20 cellular contexts compared by ENCODE assay signal in genomic region chr20:58787211-58788067, GRCh38.
DNase-seq lines count a peak whose midpoint lies in the region; ATAC-seq, FAIRE-seq and TF ChIP-seq lines count a peak whose summit lies in the region.
"Had no signal": no experiment of that assay in that cellular context is flagged by ENCODE, and none has a peak within 500 bp of the region (broad histone marks: within the 10 kb centered on the region; RNA-seq: fewer than 3 reads in every experiment).

No MANE protein-coding gene starts in this region.

- no peak overlapping the region for H3K4me3 Mint-ChIP-seq in T-helper 17 cell
- H3K4me3 Mint-ChIP-seq: B cell; CD4-positive, alpha-beta T cell; H9 had no signal

- no peak overlapping the region for H3K4me2 ChIP-seq in HepG2 (ENCODE audit: low read depth, low read length)

- H3K36me3 ChIP-seq in liver (ENCODE audit: control insufficient read depth in 4 of 4, insufficient read depth in 3 of 4, low read depth in 1 of 4, low read length in 3 of 4), result no peaks in the 10 kb centered on the region
- no peaks in the 10 kb centered on the region for H3K36me3 ChIP-seq in HepG2 (replicated peaks in 1 of 2; ENCODE audit: control insufficient read depth in 1 of 2, insufficient read depth in 2 of 2, low read length in 2 of 2)
- H3K36me3 ChIP-seq in kidney (ENCODE audit: control insufficient read depth in 1 of 2, insufficient read depth in 2 of 2, low read length in 2 of 2), result no peaks in the 10 kb centered on the region

- no peak for TF ChIP-seq POLR2A in HepG2 (IDR thresholded peaks at IDR 0.05; ENCODE audit: insufficient read depth in 1 of 2, low read depth in 2 of 2, low read length in 2 of 2)

- peaks cover 0 to 2% (median 0%) of the 10 kb centered on the region in 4 donors for H3K27me3 ChIP-seq in liver (ENCODE audit: control insufficient read depth in 4 of 4, insufficient read depth in 4 of 4, low read length in 3 of 4)
- H3K27me3 ChIP-seq in HepG2 (ENCODE audit: control insufficient read depth in 1 of 2, insufficient read depth in 2 of 2, low read length in 2 of 2), result peaks cover 39 to 88% of the 10 kb centered on the region in 2 experiments

- in situ Hi-C loops in HepG2 (cut with HindIII; ENCODE audit: extremely low pct_ligation_motif_present, low pct_unique_long_range_greater_than_20kb), result no loop called here

- TF ChIP-seq EP300 in HepG2 (IDR thresholded peaks at IDR 0.05; ENCODE audit: low read depth in 2 of 2, low read length in 2 of 2), result no peak
- no peak for TF ChIP-seq EP300 in HepG2 (CRISPR knock-in tag; IDR thresholded peaks at IDR 0.05; ENCODE audit: borderline replicate concordance)

- no peak for FAIRE-seq in HepG2 (lab: Jason Lieb, UNC)
- FAIRE-seq in kidney (lab: Jason Lieb, UNC), result no peak
- FAIRE-seq: D721Med, GM12892, GM18507, H1 had no signal

- H3K9me3 ChIP-seq in liver (ENCODE audit: control insufficient read depth in 4 of 4, low read length in 3 of 4) (no peaks in the 10 kb centered on the region), HepG2 (ENCODE audit: low read length) (no peaks in the 10 kb centered on the region), T-helper 17 cell (ENCODE audit: control insufficient read depth, low read length, poor library complexity, severe bottlenecking) (no peaks in the 10 kb centered on the region), kidney (ENCODE audit: control insufficient read depth in 1 of 2, low read length in 2 of 2) (no peaks in the 10 kb centered on the region)
- H3K9me3 ChIP-seq: Caco-2 had no signal

- TF ChIP-seq RAD21 in liver (IDR thresholded peaks at IDR 0.05), result no peak
- no peak for TF ChIP-seq RAD21 in HepG2 (CRISPR knock-in tag; IDR thresholded peaks at IDR 0.05)

- peak overlapping the region; percentile 56 for H3K27ac Mint-ChIP-seq in T-helper 17 cell
- H3K27ac Mint-ChIP-seq: B cell; CD4-positive, alpha-beta T cell had no signal

- ATAC-seq in HepG2 (no peak), T-helper 17 cell (no peak), GM21619 (IDR thresholded peaks at IDR 0.05; ENCODE audit: unreplicated experiment) (no peak)

- H3K4me1 ChIP-seq in liver (ENCODE audit: control insufficient read depth in 4 of 4, insufficient read depth in 4 of 4, low read length in 3 of 4) (no peaks in the 10 kb centered on the region), HepG2 (ENCODE audit: insufficient read depth, low read length) (no peaks in the 10 kb centered on the region), kidney (ENCODE audit: control insufficient read depth in 1 of 2, insufficient read depth in 1 of 2, low read depth in 1 of 2, low read length in 2 of 2) (no peaks in the 10 kb centered on the region)
- H3K4me1 ChIP-seq: Caco-2 had no signal

- no peak overlapping the region for H3K9ac ChIP-seq in liver (ENCODE audit: low read depth in 1 of 2, low read length in 2 of 2)
- no peak overlapping the region for H3K9ac ChIP-seq in HepG2 (ENCODE audit: insufficient read depth, low read depth, low read length)
- H3K9ac ChIP-seq in kidney (ENCODE audit: low read length in 2 of 2), result no peak overlapping the region

- POLR2A ChIA-PET in HepG2 (lab: Yijun Ruan, JAX), result no interaction called here

- CTCF ChIA-PET in HepG2 (lab: Yijun Ruan, JAX; ENCODE audit: low intra/inter-chr PET ratio, low total read pairs), result no interaction called here

- 79% methylated on average over 25 of the region's 25 CpGs for WGBS in liver
- 20% methylated on average over 22 of the region's 25 CpGs for WGBS in HepG2 (ENCODE audit: low lambda C conversion rate)

- H4K20me1 ChIP-seq in HepG2 (ENCODE audit: insufficient read depth, low read length), result no peaks in the 10 kb centered on the region

- BruUV-seq in HepG2 (replicated peaks; lab: Mats Ljungman, UMichigan), result no TSS peak

- H3K4me3 ChIP-seq in liver (ENCODE audit: low read depth in 1 of 3, low read length in 3 of 3) (no peak overlapping the region), HepG2 (replicated peaks in 1 of 3; ENCODE audit: insufficient read depth in 1 of 3, low read depth in 2 of 3, low read length in 3 of 3) (no peak overlapping the region), kidney (ENCODE audit: low read length in 2 of 2) (no peak overlapping the region)

- DNase-seq in HepG2 (ENCODE audit: low spot score) (no peak), T-helper 17 cell (no peak), kidney (peak; percentile 56), DMS153 (lab: John Stamatoyannopoulos, UW) (no peak), 8988T (no peak), NCI-H748 treated with DMSO at 0.1 percent for 48 hours (lab: John Stamatoyannopoulos, UW) (no peak)
- DNase-seq: Caco-2; CD4-positive, alpha-beta T cell; DMS79; GDM1; H9 had no signal

- H3K79me2 ChIP-seq in HepG2 (ENCODE audit: insufficient read depth, low read length), result no peaks in the 10 kb centered on the region

- intact Hi-C loops in HepG2 (cut with micrococcal nuclease; ENCODE audit: unreplicated experiment), result no loop called here
- intact Hi-C loops in kidney (cut with DNase I), result no loop called here

- H3K36me3 Mint-ChIP-seq in T-helper 17 cell (ENCODE audit: low read depth), result peaks cover 3% of the 10 kb centered on the region

- no peak overlapping the region for H2AFZ ChIP-seq in HepG2 (ENCODE audit: low read length)

- H3K27ac ChIP-seq in liver (ENCODE audit: low read depth in 1 of 2, low read length in 2 of 2) (no peak overlapping the region), HepG2 (ENCODE audit: extremely low read length, insufficient read depth, low read length) (no peak overlapping the region), kidney (ENCODE audit: low read depth in 2 of 2, low read length in 2 of 2) (no peak overlapping the region)
- H3K27ac ChIP-seq: 22Rv1, C4-2B had no signal

- peaks cover 6% of the 10 kb centered on the region for H3K4me1 Mint-ChIP-seq in T-helper 17 cell
- H3K4me1 Mint-ChIP-seq: B cell had no signal

- no peak for TF ChIP-seq CTCF in liver (IDR thresholded peaks at IDR 0.05; ENCODE audit: low read depth, low read length, missing input control)
- no peak for TF ChIP-seq CTCF in HepG2 (CRISPR knock-in tag; IDR thresholded peaks at IDR 0.05)
- TF ChIP-seq CTCF in kidney (IDR thresholded peaks at IDR 0.05; ENCODE audit: borderline replicate concordance, extremely low read depth, insufficient read depth), result no peak

- peaks cover 68% of the 10 kb centered on the region for H3K27me3 Mint-ChIP-seq in T-helper 17 cell

TF ChIP-seq in liver, 16 proteins besides CTCF, POLR2A, EP300 and RAD21:
- TF ChIP-seq YY1 (IDR thresholded peaks at IDR 0.05) (no peak), NR2F2 (IDR thresholded peaks at IDR 0.05) (peak; percentile 13), TAF1 (conservative IDR thresholded peaks at IDR 0.05) (no peak), RXRA (IDR thresholded peaks at IDR 0.05) (peak in 1 of 2 donors; percentile 4), ATF3 (IDR thresholded peaks at IDR 0.05) (no peak)
TF ChIP-seq in liver: peak in this region for 2.

TF ChIP-seq in HepG2, 621 proteins besides CTCF, POLR2A, EP300 and RAD21 (continues in another document):
- TF ChIP-seq ZNF367 (CRISPR knock-in tag; IDR thresholded peaks at IDR 0.05; ENCODE audit: borderline replicate concordance), result no peak
- no peak for TF ChIP-seq NR3C1 (CRISPR knock-in tag; IDR thresholded peaks at IDR 0.05)
- no peak for TF ChIP-seq ZBTB20 (CRISPR knock-in tag; IDR thresholded peaks at IDR 0.05; ENCODE audit: borderline replicate concordance, low read depth)
- TF ChIP-seq, protein P1, sequence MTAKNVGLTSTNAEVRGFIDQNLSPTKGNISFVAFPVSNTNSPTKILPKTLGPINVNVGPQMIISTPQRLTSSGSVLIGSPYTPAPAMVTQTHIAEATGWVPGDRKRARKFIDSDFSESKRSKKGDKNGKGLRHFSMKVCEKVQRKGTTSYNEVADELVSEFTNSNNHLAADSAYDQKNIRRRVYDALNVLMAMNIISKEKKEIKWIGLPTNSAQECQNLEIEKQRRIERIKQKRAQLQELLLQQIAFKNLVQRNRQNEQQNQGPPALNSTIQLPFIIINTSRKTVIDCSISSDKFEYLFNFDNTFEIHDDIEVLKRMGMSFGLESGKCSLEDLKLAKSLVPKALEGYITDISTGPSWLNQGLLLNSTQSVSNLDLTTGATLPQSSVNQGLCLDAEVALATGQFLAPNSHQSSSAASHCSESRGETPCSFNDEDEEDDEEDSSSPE (CRISPR knock-in tag; IDR thresholded peaks at IDR 0.05), result no peak
- TF ChIP-seq THRA (CRISPR knock-in tag; IDR thresholded peaks at IDR 0.05; ENCODE audit: borderline replicate concordance), result no peak
- TF ChIP-seq, protein P2, sequence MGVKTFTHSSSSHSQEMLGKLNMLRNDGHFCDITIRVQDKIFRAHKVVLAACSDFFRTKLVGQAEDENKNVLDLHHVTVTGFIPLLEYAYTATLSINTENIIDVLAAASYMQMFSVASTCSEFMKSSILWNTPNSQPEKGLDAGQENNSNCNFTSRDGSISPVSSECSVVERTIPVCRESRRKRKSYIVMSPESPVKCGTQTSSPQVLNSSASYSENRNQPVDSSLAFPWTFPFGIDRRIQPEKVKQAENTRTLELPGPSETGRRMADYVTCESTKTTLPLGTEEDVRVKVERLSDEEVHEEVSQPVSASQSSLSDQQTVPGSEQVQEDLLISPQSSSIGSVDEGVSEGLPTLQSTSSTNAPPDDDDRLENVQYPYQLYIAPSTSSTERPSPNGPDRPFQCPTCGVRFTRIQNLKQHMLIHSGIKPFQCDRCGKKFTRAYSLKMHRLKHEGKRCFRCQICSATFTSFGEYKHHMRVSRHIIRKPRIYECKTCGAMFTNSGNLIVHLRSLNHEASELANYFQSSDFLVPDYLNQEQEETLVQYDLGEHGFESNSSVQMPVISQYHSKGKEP (CRISPR knock-in tag; IDR thresholded peaks at IDR 0.05), result no peak
- no peak for TF ChIP-seq ZNF788 (CRISPR knock-in tag; IDR thresholded peaks at IDR 0.05; ENCODE audit: borderline replicate concordance)
- no peak for TF ChIP-seq ZNF235 (CRISPR knock-in tag; IDR thresholded peaks at IDR 0.05; ENCODE audit: borderline replicate concordance)
- no peak for TF ChIP-seq SP1 (IDR thresholded peaks at IDR 0.05)
- TF ChIP-seq SP1 (CRISPR knock-in tag; IDR thresholded peaks at IDR 0.05), result no peak
- TF ChIP-seq NCOA2 (CRISPR knock-in tag; IDR thresholded peaks at IDR 0.05), result no peak
- no peak for TF ChIP-seq MAZ (IDR thresholded peaks at IDR 0.05; ENCODE audit: borderline replicate concordance, low read depth, low read length)
- no peak for TF ChIP-seq MAZ (CRISPR knock-in tag; IDR thresholded peaks at IDR 0.05; ENCODE audit: low read depth)
